1 cellular context compared by ENCODE assay signal in genomic region chr6:16688984-16689636, GRCh38.
TF ChIP-seq lines count a peak whose summit lies in the region.

No MANE protein-coding gene starts in this region.

TF ChIP-seq in IMR-90, 13 proteins besides CTCF, POLR2A, EP300 and RAD21 (continued from another document):
- TF ChIP-seq BHLHE40 (IDR thresholded peaks at IDR 0.05; ENCODE audit: low read depth, low read length) (no peak; the same call in 1 of the 2 replicates), RCOR1 (IDR thresholded peaks at IDR 0.05; ENCODE audit: insufficient replicate concordance, low read length) (no peak), RFX5 (IDR thresholded peaks at IDR 0.05; ENCODE audit: low read depth, low read length) (no peak), FOS (IDR thresholded peaks at IDR 0.05; ENCODE audit: low read depth, low read length) (peak; percentile 94), CHD1 (IDR thresholded peaks at IDR 0.05; ENCODE audit: low read depth, low read length) (no peak), ELK1 (IDR thresholded peaks at IDR 0.05; ENCODE audit: borderline replicate concordance, low read depth, low read length) (no peak)
